19 cellular contexts compared by ENCODE assay signal in genomic region chr7:43170571-43170970, GRCh38. TPM values are rescaled to one million over a fixed set of nuclear protein-coding genes. Genes with fewer than 3 reads are reported as not detected.
DNase-seq lines count a peak whose midpoint lies in the region; ATAC-seq and TF ChIP-seq lines count a peak whose summit lies in the region.
"Had no signal": no experiment of that assay in that cellular context is flagged by ENCODE, and none has a peak within 500 bp of the region (broad histone marks: within the 10 kb centered on the region; RNA-seq: fewer than 3 reads in every experiment).

No MANE protein-coding gene starts in this region.

- no peaks in the 10 kb centered on the region for H3K27me3 Mint-ChIP-seq in WTC11 (ENCODE audit: low read depth)
- H3K27me3 Mint-ChIP-seq in nephron (ENCODE audit: low read depth), result peaks cover 4% of the 10 kb centered on the region

- H3K4me3 Mint-ChIP-seq in WTC11, result no peak overlapping the region
- no peak overlapping the region for H3K4me3 Mint-ChIP-seq in nephron
- H3K4me3 Mint-ChIP-seq: CD4-positive, CD25-positive, alpha-beta regulatory T cell; GM23338 had no signal

- POLR2A ChIA-PET in WTC11 (lab: Charles Lee), result interaction anchor here (0.5 to 1.1 kb wide), 3 partner anchors 20 to 201 kb away, joined by 3 read pairs; no protein-coding TSS in a partner anchor

- H3K4me3 ChIP-seq in kidney epithelial cell (ENCODE audit: low read depth, low read length), result no peak overlapping the region
- H3K4me3 ChIP-seq: GM23338 had no signal

- H3K36me3 Mint-ChIP-seq in WTC11 (no peaks in the 10 kb centered on the region), nephron (ENCODE audit: low read depth) (no peaks in the 10 kb centered on the region)
- H3K36me3 Mint-ChIP-seq: CD4-positive, CD25-positive, alpha-beta regulatory T cell had no signal

- DNase-seq in WTC11 (ENCODE audit: low spot score), result no peak
- peak; percentile 9 for DNase-seq in kidney epithelial cell (ENCODE audit: low read depth)
- no peak for DNase-seq in stimulated activated CD8-positive, alpha-beta memory T cell treated with anti-CD3 and anti-CD28 coated beads, Interleukin-4, amount 100 ng/mL, for 48 hours
- DNase-seq: CD4-positive, CD25-positive, alpha-beta regulatory T cell; COR-L47; DND-41; NCI-H1694 treated with DMSO at 0.1 percent for 48 hours; NCI-H2081 treated with DMSO at 0.1 percent for 48 hours; NCI-H2171 treated with DMSO at 0.1 percent for 48 hours; NCI-H446; NCI-H526 treated with DMSO at 0.1 percent for 48 hours; Right ventricle myocardium superior; SK-N-SH had no signal

- no peaks in the 10 kb centered on the region for H3K27me3 ChIP-seq in kidney epithelial cell (ENCODE audit: control insufficient read depth, insufficient read depth, low read length)

- CTCF ChIA-PET in WTC11 (lab: Charles Lee), result interaction anchor here (0.8 to 2.1 kb wide), 4 partner anchors 62 to 269 kb away, joined by 3 to 10 read pairs (median 6); no protein-coding TSS in a partner anchor

- ATAC-seq in WTC11 (peak; percentile 18), GM19397 (IDR thresholded peaks at IDR 0.05; ENCODE audit: unreplicated experiment) (no peak), GM19395 (IDR thresholded peaks at IDR 0.05; ENCODE audit: unreplicated experiment) (no peak), HG02884 (IDR thresholded peaks at IDR 0.05; ENCODE audit: unreplicated experiment) (no peak)
- ATAC-seq: GM23338, HCT116 had no signal

- H3K27ac Mint-ChIP-seq in WTC11 (peak overlapping the region; percentile 41; the same call in 1 of the 2 replicates), nephron (peak overlapping the region in 2 of 3 experiments; percentile 41 to 46)
- H3K27ac Mint-ChIP-seq: CD4-positive, CD25-positive, alpha-beta regulatory T cell; GM23338 had no signal

- H3K36me3 ChIP-seq in kidney epithelial cell (ENCODE audit: control insufficient read depth, insufficient read depth, low read length), result no peaks in the 10 kb centered on the region

- no peaks in the 10 kb centered on the region for H3K9me3 Mint-ChIP-seq in WTC11
- no peaks in the 10 kb centered on the region for H3K9me3 Mint-ChIP-seq in nephron
- H3K9me3 Mint-ChIP-seq: CD4-positive, CD25-positive, alpha-beta regulatory T cell; GM23338 had no signal

- TF ChIP-seq CTCF in WTC11 (IDR thresholded peaks at IDR 0.05), result no peak
- no peak for TF ChIP-seq CTCF in kidney epithelial cell (IDR thresholded peaks at IDR 0.05; ENCODE audit: insufficient read depth, low read length, poor library complexity, severe bottlenecking)
- TF ChIP-seq CTCF in nephron (IDR thresholded peaks at IDR 0.05; ENCODE audit: unreplicated experiment in 3 of 3), result no peak

- H3K4me1 Mint-ChIP-seq in WTC11 (peaks cover 27% of the 10 kb centered on the region), nephron (no peaks in the 10 kb centered on the region)
- H3K4me1 Mint-ChIP-seq: CD4-positive, CD25-positive, alpha-beta regulatory T cell had no signal

TF ChIP-seq in WTC11, 78 proteins besides CTCF, POLR2A, EP300 and RAD21:
- no peak for TF ChIP-seq ELF4 (CRISPR knock-in tag; IDR thresholded peaks at IDR 0.05; ENCODE audit: low read depth)
- no peak for TF ChIP-seq USF1 (CRISPR knock-in tag; IDR thresholded peaks at IDR 0.05)
- no peak for TF ChIP-seq SMAD3 (CRISPR knock-in tag; IDR thresholded peaks at IDR 0.05; ENCODE audit: borderline replicate concordance)
- TF ChIP-seq FOXP1 (CRISPR knock-in tag; IDR thresholded peaks at IDR 0.05; ENCODE audit: borderline replicate concordance), result no peak
- no peak for TF ChIP-seq ZNF416 (CRISPR knock-in tag; IDR thresholded peaks at IDR 0.05)
- TF ChIP-seq GTF2I (CRISPR knock-in tag; conservative IDR thresholded peaks at IDR 0.05), result no peak

RNA-seq across cellular contexts. Expression of gene HECW1, which starts 58.1 kb away (rescaled TPM):
- total RNA-seq in WTC11 (2021), result 4.9 to 6.1 TPM (median 5.4 TPM) in 3 replicates
- total RNA-seq in kidney epithelial cell, result 0.46 and 0.82 TPM in 2 replicates
- total RNA-seq: Right ventricle myocardium superior had no signal
